In the genomic region with DNA sequence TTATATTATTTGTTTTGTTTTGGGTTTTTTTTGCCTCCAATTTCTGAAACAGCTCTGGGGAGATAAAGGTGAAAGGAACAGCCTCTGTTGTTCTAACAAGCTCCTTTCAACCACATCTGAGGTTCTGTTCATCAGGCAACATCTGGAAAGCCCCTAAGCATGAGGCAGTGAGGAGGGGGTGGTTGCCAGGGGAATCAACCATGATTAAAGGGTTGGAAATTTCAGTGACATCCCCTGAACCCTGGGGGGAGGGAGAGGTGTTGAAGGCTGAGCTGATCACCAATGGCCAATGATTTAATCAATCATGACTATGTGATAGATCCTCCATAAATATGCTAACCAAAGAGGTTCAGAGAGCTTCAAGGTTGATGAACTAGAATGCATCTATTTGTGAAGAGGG, we compare ENCODE assay signal across 17 cellular contexts.
DNase-seq lines count a peak whose midpoint lies in the region; ATAC-seq and TF ChIP-seq lines count a peak whose summit lies in the region.
"Had no signal": no experiment of that assay in that cellular context is flagged by ENCODE, and none has a peak within 500 bp of the region (broad histone marks: within the 10 kb centered on the region; RNA-seq: fewer than 3 reads in every experiment).

No MANE protein-coding gene starts in this region.

- no peaks in the 10 kb centered on the region for H3K9me3 ChIP-seq in tibial artery
- H3K9me3 ChIP-seq: gastroesophageal sphincter had no signal

- no peak for TF ChIP-seq CTCF in tibial artery (IDR thresholded peaks at IDR 0.05)

- H3K36me3 ChIP-seq in tibial artery = no peaks in the 10 kb centered on the region
- H3K36me3 ChIP-seq: gastroesophageal sphincter, WERI-Rb-1 had no signal

- no peak overlapping the region for H3K4me3 Mint-ChIP-seq in activated naive CD4-positive, alpha-beta T cell treated with anti-CD3 and anti-CD28 coated beads, Interleukin-2, amount 10 ng/mL, durations not matched to agents 7 days and 5 days
- H3K4me3 Mint-ChIP-seq: natural killer cell treated with Interleukin-12 subunit alpha and Interleukin-12 subunit beta and Interleukin-15 and Interleukin-18, amount 100 ng/mL, for 72 hours had no signal

- DNase-seq in stimulated activated CD4-positive, alpha-beta T cell treated with anti-CD3 and anti-CD28 coated beads, Interleukin-12 subunit alpha, Interleukin-12 subunit beta, amount 100 ng/mL, for 4 hours = peak; percentile 3
- no peak for DNase-seq in stimulated activated CD4-positive, alpha-beta T cell treated with anti-CD3 and anti-CD28 coated beads, Interleukin-2, amount 100 ng/mL, for 48 hours
- DNase-seq in activated naive CD4-positive, alpha-beta T cell treated with anti-CD3 and anti-CD28 coated beads, Interleukin-2, amount 10 ng/mL, durations not matched to agents 7 days and 5 days = peak; percentile 18
- peak; percentile 24 for DNase-seq in stimulated activated naive CD8-positive, alpha-beta T cell treated with anti-CD3 and anti-CD28 coated beads, Interleukin-15, Interleukin-2, amounts not matched to agents 100 U/mL and 50 U/mL, for 24 hours
- DNase-seq in tibial artery (no peak), activated gamma-delta T cell (lab: John Stamatoyannopoulos, UW) (no peak), NCI-H146 (lab: John Stamatoyannopoulos, UW) (no peak)
- DNase-seq: AML-193, HCEC 1CT, NCI-H1048, NCI-H82, WERI-Rb-1 had no signal

- H3K36me3 Mint-ChIP-seq in activated naive CD4-positive, alpha-beta T cell treated with anti-CD3 and anti-CD28 coated beads, Interleukin-2, amount 10 ng/mL, durations not matched to agents 7 days and 5 days = no peaks in the 10 kb centered on the region
- H3K36me3 Mint-ChIP-seq: natural killer cell treated with Interleukin-12 subunit alpha and Interleukin-12 subunit beta and Interleukin-15 and Interleukin-18, amount 100 ng/mL, for 72 hours had no signal

- no peak overlapping the region for H3K27ac ChIP-seq in tibial artery
- H3K27ac ChIP-seq: gastroesophageal sphincter, WERI-Rb-1 had no signal

- H3K9me3 Mint-ChIP-seq in activated naive CD4-positive, alpha-beta T cell treated with anti-CD3 and anti-CD28 coated beads, Interleukin-2, amount 10 ng/mL, durations not matched to agents 7 days and 5 days = no peaks in the 10 kb centered on the region
- H3K9me3 Mint-ChIP-seq: natural killer cell treated with Interleukin-12 subunit alpha and Interleukin-12 subunit beta and Interleukin-15 and Interleukin-18, amount 100 ng/mL, for 72 hours had no signal

- H3K27ac Mint-ChIP-seq in activated naive CD4-positive, alpha-beta T cell treated with anti-CD3 and anti-CD28 coated beads, Interleukin-2, amount 10 ng/mL, durations not matched to agents 7 days and 5 days = no peak overlapping the region
- H3K27ac Mint-ChIP-seq: natural killer cell treated with Interleukin-12 subunit alpha and Interleukin-12 subunit beta and Interleukin-15 and Interleukin-18, amount 100 ng/mL, for 72 hours had no signal

- peaks cover 2% of the 10 kb centered on the region for H3K4me1 Mint-ChIP-seq in activated naive CD4-positive, alpha-beta T cell treated with anti-CD3 and anti-CD28 coated beads, Interleukin-2, amount 10 ng/mL, durations not matched to agents 7 days and 5 days

- peak; percentile 54 for ATAC-seq in GM21717 (IDR thresholded peaks at IDR 0.05; ENCODE audit: unreplicated experiment)
- ATAC-seq in stimulated activated naive CD8-positive, alpha-beta T cell treated with anti-CD3 and anti-CD28 coated beads, Interleukin-15, Interleukin-2, amounts not matched to agents 100 U/mL and 50 U/mL, for 24 hours = peak; percentile 60
- ATAC-seq: gastroesophageal sphincter; K562; natural killer cell treated with Interleukin-12 subunit alpha and Interleukin-12 subunit beta and Interleukin-15 and Interleukin-18, amount 100 ng/mL, for 72 hours had no signal

- H3K27me3 Mint-ChIP-seq in activated naive CD4-positive, alpha-beta T cell treated with anti-CD3 and anti-CD28 coated beads, Interleukin-2, amount 10 ng/mL, durations not matched to agents 7 days and 5 days = peaks cover 11% of the 10 kb centered on the region
- H3K27me3 Mint-ChIP-seq: natural killer cell treated with Interleukin-12 subunit alpha and Interleukin-12 subunit beta and Interleukin-15 and Interleukin-18, amount 100 ng/mL, for 72 hours had no signal

- H3K27me3 ChIP-seq in tibial artery = no peaks in the 10 kb centered on the region
- H3K27me3 ChIP-seq: gastroesophageal sphincter had no signal

- peaks cover 0 to 31% (median 9%) of the 10 kb centered on the region in 4 donors for H3K4me1 ChIP-seq in tibial artery

- CTCF ChIA-PET in activated naive CD4-positive, alpha-beta T cell treated with anti-CD3 and anti-CD28 coated beads, Interleukin-2, amount 10 ng/mL, durations not matched to agents 7 days and 5 days (lab: Charles Lee) = interaction anchor here (0.6 to 1.2 kb wide), 2 partner anchors 242 to 353 kb away, joined by 3 to 4 read pairs; no protein-coding TSS in a partner anchor

- H3K4me3 ChIP-seq in tibial artery = no peak overlapping the region
- H3K4me3 ChIP-seq: gastroesophageal sphincter, K562, lung had no signal

- intact Hi-C loops in tibial artery (cut with DNase I; ENCODE audit: low total_unique reads) = no loop called here

Comparison
In these comparisons a context has a peak if more than half of its experiments do, and no peak if none do; other contexts are left out.
1. DNase-seq: peak in stimulated activated CD4-positive, alpha-beta T cell treated with anti-CD3 and anti-CD28 coated beads, Interleukin-12 subunit alpha, Interleukin-12 subunit beta, amount 100 ng/mL, for 4 hours (single experiment), activated naive CD4-positive, alpha-beta T cell treated with anti-CD3 and anti-CD28 coated beads, Interleukin-2, amount 10 ng/mL, durations not matched to agents 7 days and 5 days (single experiment) and stimulated activated naive CD8-positive, alpha-beta T cell treated with anti-CD3 and anti-CD28 coated beads, Interleukin-15, Interleukin-2, amounts not matched to agents 100 U/mL and 50 U/mL, for 24 hours (single experiment); none in stimulated activated CD4-positive, alpha-beta T cell treated with anti-CD3 and anti-CD28 coated beads, Interleukin-2, amount 100 ng/mL, for 48 hours (0 of 2), tibial artery (0 of 2), activated gamma-delta T cell (single experiment) and NCI-H146 (single experiment).